In genomic region chr3:172140499-172141391, GRCh38 we compare ENCODE assay signal across 9 cellular contexts.
DNase-seq lines count a peak whose midpoint lies in the region; ATAC-seq, FAIRE-seq and TF ChIP-seq lines count a peak whose summit lies in the region.
"Had no signal": no experiment of that assay in that cellular context is flagged by ENCODE, and none has a peak within 500 bp of the region (broad histone marks: within the 10 kb centered on the region; RNA-seq: fewer than 3 reads in every experiment).

No MANE protein-coding gene starts in this region.

- no peak for ATAC-seq in activated CD4-positive, alpha-beta T cell treated with anti-CD3 and anti-CD28 coated beads for 36 hours
- ATAC-seq in GM21367 (IDR thresholded peaks at IDR 0.05; ENCODE audit: unreplicated experiment), result no peak

- H4K20me1 ChIP-seq in Karpas-422 (ENCODE audit: insufficient read depth, low read depth, low read length), result peaks cover 6% of the 10 kb centered on the region; the same call in 1 of the 2 replicates

- DNase-seq in activated CD4-positive, alpha-beta T cell treated with anti-CD3 and anti-CD28 coated beads for 36 hours, result peak; percentile 30
- no peak for DNase-seq in activated CD4-positive, alpha-beta T cell treated with anti-CD3 and anti-CD28 coated beads for 48 hours
- DNase-seq in astrocyte of the spinal cord (ENCODE audit: low read depth, low spot score) (peak; percentile 92), kidney (no peak), transverse colon (peak; percentile 65), Karpas-422 (no peak), ecto neural progenitor cell (ENCODE audit: low spot score) (no peak)

- no peaks in the 10 kb centered on the region for H3K27me3 Mint-ChIP-seq in activated CD4-positive, alpha-beta T cell treated with anti-CD3 and anti-CD28 coated beads for 36 hours

- WGBS in transverse colon (ENCODE audit: low coverage in 1 of 2), 2 donors, result 23 to 27% methylated on average over 4 to 7 of the region's 7 CpGs

- no peaks in the 10 kb centered on the region for H3K79me2 ChIP-seq in Karpas-422 (ENCODE audit: low read length)

- peaks cover 4% of the 10 kb centered on the region for H3K36me3 Mint-ChIP-seq in activated CD4-positive, alpha-beta T cell treated with anti-CD3 and anti-CD28 coated beads for 36 hours (ENCODE audit: low read depth)

- H3K27ac Mint-ChIP-seq in activated CD4-positive, alpha-beta T cell treated with anti-CD3 and anti-CD28 coated beads for 36 hours, result no peak overlapping the region

- no peak overlapping the region for H2AFZ ChIP-seq in Karpas-422 (ENCODE audit: low read length)

- no peaks in the 10 kb centered on the region for H3K9me3 Mint-ChIP-seq in activated CD4-positive, alpha-beta T cell treated with anti-CD3 and anti-CD28 coated beads for 36 hours (ENCODE audit: low read depth)

- CTCF ChIA-PET in activated CD4-positive, alpha-beta T cell treated with anti-CD3 and anti-CD28 coated beads for 36 hours (lab: Charles Lee), result interaction anchor here (0.9 to 1.5 kb wide), 5 partner anchors 10 to 978 kb away, joined by 3 read pairs; no protein-coding TSS in a partner anchor

- TF ChIP-seq POLR2A in transverse colon (IDR thresholded peaks at IDR 0.05), result peak; percentile 17

- H3K27ac ChIP-seq in kidney (ENCODE audit: low read depth in 2 of 2, low read length in 2 of 2) (peak overlapping the region; percentile 57 to 79), transverse colon (peak overlapping the region; percentile 72 to 77 (median 76)), Karpas-422 (ENCODE audit: low read length) (no peak overlapping the region)
- H3K27ac ChIP-seq: C4-2B had no signal

- H3K9ac ChIP-seq in kidney (ENCODE audit: low read length in 2 of 2) (peak overlapping the region; percentile 10 to 18), Karpas-422 (ENCODE audit: low read length) (no peak overlapping the region)

- no peak for TF ChIP-seq CTCF in astrocyte of the spinal cord (IDR thresholded peaks at IDR 0.05; ENCODE audit: low read depth, low read length)
- TF ChIP-seq CTCF in kidney (IDR thresholded peaks at IDR 0.05; ENCODE audit: borderline replicate concordance, extremely low read depth, insufficient read depth), result no peak
- TF ChIP-seq CTCF in transverse colon (IDR thresholded peaks at IDR 0.05), result peak in 2 of 5 experiments; percentile 14 to 40

- H3K36me3 ChIP-seq in kidney (ENCODE audit: control insufficient read depth in 1 of 2, insufficient read depth in 2 of 2, low read length in 2 of 2), result no peaks in the 10 kb centered on the region
- H3K36me3 ChIP-seq in transverse colon, result no peaks in the 10 kb centered on the region
- no peaks in the 10 kb centered on the region for H3K36me3 ChIP-seq in Karpas-422 (ENCODE audit: insufficient read depth, low read length)

- H3K4me3 ChIP-seq in astrocyte of the spinal cord (ENCODE audit: low read depth, low read length) (no peak overlapping the region), kidney (ENCODE audit: low read length in 2 of 2) (peak overlapping the region in 1 of 2 donors; percentile 16), transverse colon (no peak overlapping the region), Karpas-422 (ENCODE audit: low read length) (no peak overlapping the region)

- FAIRE-seq in kidney (lab: Jason Lieb, UNC), result no peak

- POLR2A ChIA-PET in activated CD4-positive, alpha-beta T cell treated with anti-CD3 and anti-CD28 coated beads for 36 hours (lab: Charles Lee), result no interaction called here

- no peaks in the 10 kb centered on the region for H3K27me3 ChIP-seq in transverse colon
- no peaks in the 10 kb centered on the region for H3K27me3 ChIP-seq in Karpas-422 (ENCODE audit: low read length)

- no peaks in the 10 kb centered on the region for H3K9me2 ChIP-seq in Karpas-422 (replicated peaks; ENCODE audit: insufficient read depth, low read length)

- intact Hi-C loops in activated CD4-positive, alpha-beta T cell treated with anti-CD3 and anti-CD28 coated beads for 36 hours (cut with DNase I, micrococcal nuclease), result no loop called here
- intact Hi-C loops in kidney (cut with DNase I), result no loop called here
- intact Hi-C loops in transverse colon (cut with DNase I; ENCODE audit: low total_unique reads), result no loop called here

- peak; percentile 83 for TF ChIP-seq EP300 in transverse colon (IDR thresholded peaks at IDR 0.05; ENCODE audit: low read depth)

- H3K4me3 Mint-ChIP-seq in activated CD4-positive, alpha-beta T cell treated with anti-CD3 and anti-CD28 coated beads for 36 hours, result no peak overlapping the region

- H3K4me1 Mint-ChIP-seq in activated CD4-positive, alpha-beta T cell treated with anti-CD3 and anti-CD28 coated beads for 36 hours, result peaks cover 48% of the 10 kb centered on the region

- H3K4me1 ChIP-seq in kidney (ENCODE audit: control insufficient read depth in 1 of 2, insufficient read depth in 1 of 2, low read depth in 1 of 2, low read length in 2 of 2), result peaks cover 28 to 35% of the 10 kb centered on the region in 2 donors
- H3K4me1 ChIP-seq in transverse colon, result peaks cover 46 to 83% (median 56%) of the 10 kb centered on the region in 4 donors
- H3K4me1 ChIP-seq in Karpas-422 (ENCODE audit: low read length), result peaks cover 13% of the 10 kb centered on the region

- no peaks in the 10 kb centered on the region for H3K9me3 ChIP-seq in kidney (ENCODE audit: control insufficient read depth in 1 of 2, low read length in 2 of 2)
- no peaks in the 10 kb centered on the region for H3K9me3 ChIP-seq in transverse colon
- H3K9me3 ChIP-seq in Karpas-422 (ENCODE audit: low read length), result no peaks in the 10 kb centered on the region

- in situ Hi-C loops in astrocyte of the spinal cord (cut with HindIII; ENCODE audit: low sequenced_read_pairs) (no loop called here), transverse colon (cut with MboI; ENCODE audit: low pct_ligation_motif_present in 1 of 4, low pct_unique_long_range_greater_than_20kb in 1 of 4, low sequenced_read_pairs in 3 of 4) (no loop called here)

- no peak overlapping the region for H3K4me2 ChIP-seq in Karpas-422 (ENCODE audit: low read depth, low read length, poor library complexity, severe bottlenecking)

Comparison
In these comparisons a context has a peak if more than half of its experiments do, and no peak if none do; other contexts are left out.
1. DNase-seq: peak in activated CD4-positive, alpha-beta T cell treated with anti-CD3 and anti-CD28 coated beads for 36 hours (single experiment), astrocyte of the spinal cord (single experiment) and transverse colon (single experiment); none in activated CD4-positive, alpha-beta T cell treated with anti-CD3 and anti-CD28 coated beads for 48 hours (single experiment), kidney (single experiment), Karpas-422 (single experiment) and ecto neural progenitor cell (single experiment).